In the genomic region with DNA sequence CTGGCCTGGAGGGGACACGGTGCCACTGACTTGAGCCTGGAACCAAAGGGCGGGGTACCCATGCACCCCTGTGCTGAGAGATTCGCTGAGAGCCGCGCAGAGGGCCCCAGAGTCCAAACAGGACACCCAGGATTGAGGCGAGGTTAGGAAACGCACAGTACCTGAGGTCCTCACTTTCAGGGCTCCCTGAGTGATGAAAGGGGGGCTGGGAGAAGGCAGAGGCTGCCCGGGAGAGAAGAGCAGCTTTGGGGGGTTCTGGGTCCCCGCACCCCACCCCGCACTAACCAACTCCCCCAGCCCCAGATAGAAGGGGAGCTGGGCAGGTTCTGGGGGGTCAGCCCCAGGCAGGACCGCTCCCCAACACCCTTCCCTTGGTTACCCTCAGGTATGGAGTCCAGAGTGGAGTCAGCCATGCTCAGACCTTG, we compare ENCODE assay signal across 8 cellular contexts. TPM values are rescaled to one million over a fixed set of nuclear protein-coding genes. Genes with fewer than 3 reads are reported as not detected.
DNase-seq lines count a peak whose midpoint lies in the region; ATAC-seq, FAIRE-seq and TF ChIP-seq lines count a peak whose summit lies in the region.

No MANE protein-coding gene starts in this region.

- no peak for FAIRE-seq in GM19239 (lab: Jason Lieb, UNC)

- DNase-seq in stimulated activated naive CD8-positive, alpha-beta T cell treated with anti-CD3 and anti-CD28 coated beads, Interleukin-15, Interleukin-2, amounts not matched to agents 100 U/mL and 50 U/mL, for 24 hours, result no peak
- no peak for DNase-seq in activated CD4-positive, alpha-beta memory T cell treated with anti-CD3 and anti-CD28 coated beads for 36 hours
- DNase-seq in left lung (no peak), endodermal cell (no peak), GM19239 (ENCODE audit: insufficient read length, low spot score) (no peak)
- no peak for DNase-seq in stimulated activated CD4-positive, alpha-beta T cell treated with anti-CD3 and anti-CD28 coated beads, Interleukin-2, amount 100 ng/mL, for 24 hours
- no peak for DNase-seq in activated CD4-positive, alpha-beta T cell treated with anti-CD3 and anti-CD28 coated beads, Interleukin-2, amount 50 U/mL, for 4 hours

- no peak for ATAC-seq in stimulated activated naive CD8-positive, alpha-beta T cell treated with anti-CD3 and anti-CD28 coated beads, Interleukin-15, Interleukin-2, amounts not matched to agents 100 U/mL and 50 U/mL, for 24 hours
- ATAC-seq in left lung, result no peak

- no peaks in the 10 kb centered on the region for H3K27me3 Mint-ChIP-seq in stimulated activated naive CD8-positive, alpha-beta T cell treated with anti-CD3 and anti-CD28 coated beads, Interleukin-15, Interleukin-2, amounts not matched to agents 100 ng/mL and 50 ng/mL, for 24 hours
- no peaks in the 10 kb centered on the region for H3K27me3 Mint-ChIP-seq in activated CD4-positive, alpha-beta memory T cell treated with anti-CD3 and anti-CD28 coated beads for 36 hours
- H3K27me3 Mint-ChIP-seq in endodermal cell (ENCODE audit: insufficient read depth), result no peaks in the 10 kb centered on the region

- no peak overlapping the region for H3K9ac ChIP-seq in endodermal cell (ENCODE audit: extremely low read depth, low read length, poor library complexity, severe bottlenecking)

- H3K27ac ChIP-seq in left lung (peak overlapping the region in 1 of 2 donors; percentile 82), endodermal cell (ENCODE audit: low read depth, low read length) (no peak overlapping the region)

- POLR2A ChIA-PET in activated CD4-positive, alpha-beta memory T cell treated with anti-CD3 and anti-CD28 coated beads for 36 hours (lab: Charles Lee), result interaction anchor here (0.6 kb wide), 2 partner anchors 13 to 162 kb away, joined by 3 read pairs; no protein-coding TSS in a partner anchor

- H3K9me3 ChIP-seq in left lung (no peaks in the 10 kb centered on the region), endodermal cell (ENCODE audit: control insufficient read depth, low read length) (no peaks in the 10 kb centered on the region)

- H3K4me1 Mint-ChIP-seq in stimulated activated naive CD8-positive, alpha-beta T cell treated with anti-CD3 and anti-CD28 coated beads, Interleukin-15, Interleukin-2, amounts not matched to agents 100 ng/mL and 50 ng/mL, for 24 hours (ENCODE audit: low read depth), result peaks cover 30% of the 10 kb centered on the region
- peaks cover 28% of the 10 kb centered on the region for H3K4me1 Mint-ChIP-seq in activated CD4-positive, alpha-beta memory T cell treated with anti-CD3 and anti-CD28 coated beads for 36 hours (ENCODE audit: low read depth)
- peaks cover 7% of the 10 kb centered on the region for H3K4me1 Mint-ChIP-seq in endodermal cell

- H3K27ac Mint-ChIP-seq in stimulated activated naive CD8-positive, alpha-beta T cell treated with anti-CD3 and anti-CD28 coated beads, Interleukin-15, Interleukin-2, amounts not matched to agents 100 ng/mL and 50 ng/mL, for 24 hours, result no peak overlapping the region
- no peak overlapping the region for H3K27ac Mint-ChIP-seq in activated CD4-positive, alpha-beta memory T cell treated with anti-CD3 and anti-CD28 coated beads for 36 hours
- H3K27ac Mint-ChIP-seq in endodermal cell, result no peak overlapping the region

- H3K36me3 ChIP-seq in left lung, result no peaks in the 10 kb centered on the region
- H3K36me3 ChIP-seq in endodermal cell (ENCODE audit: control insufficient read depth, insufficient read depth, low read length), result no peaks in the 10 kb centered on the region

- peaks cover 11 to 36% of the 10 kb centered on the region in 2 donors for H3K4me1 ChIP-seq in left lung
- peaks cover 3% of the 10 kb centered on the region for H3K4me1 ChIP-seq in endodermal cell (ENCODE audit: control insufficient read depth, insufficient read depth, low read length)

- WGBS in endodermal cell (ENCODE audit: insufficient coverage in 1 of 2, insufficient read length in 1 of 2), 2 experiments, result 90% methylated on average over 2 to 8 of the region's 11 CpGs

- TF ChIP-seq CTCF in left lung (IDR thresholded peaks at IDR 0.05), result no peak
- no peak for TF ChIP-seq CTCF in endodermal cell (conservative IDR thresholded peaks at IDR 0.05)

- H3K9me3 Mint-ChIP-seq in stimulated activated naive CD8-positive, alpha-beta T cell treated with anti-CD3 and anti-CD28 coated beads, Interleukin-15, Interleukin-2, amounts not matched to agents 100 ng/mL and 50 ng/mL, for 24 hours, result no peaks in the 10 kb centered on the region
- no peaks in the 10 kb centered on the region for H3K9me3 Mint-ChIP-seq in activated CD4-positive, alpha-beta memory T cell treated with anti-CD3 and anti-CD28 coated beads for 36 hours
- H3K9me3 Mint-ChIP-seq in endodermal cell, result no peaks in the 10 kb centered on the region

- H3K27me3 ChIP-seq in left lung (no peaks in the 10 kb centered on the region), endodermal cell (ENCODE audit: control insufficient read depth, insufficient read depth, low read length, poor library complexity, severe bottlenecking) (no peaks in the 10 kb centered on the region)

- CTCF ChIA-PET in activated CD4-positive, alpha-beta memory T cell treated with anti-CD3 and anti-CD28 coated beads for 36 hours (lab: Charles Lee), result interaction anchor here (0.8 to 4.0 kb wide), 15 partner anchors 9 to 170 kb away, joined by 3 to 28 read pairs (median 7); a partner anchor contains a TSS

- H3K4me3 ChIP-seq in left lung (peak overlapping the region; percentile 41 to 51), endodermal cell (ENCODE audit: low read length) (no peak overlapping the region)

- H3K4me3 Mint-ChIP-seq in stimulated activated naive CD8-positive, alpha-beta T cell treated with anti-CD3 and anti-CD28 coated beads, Interleukin-15, Interleukin-2, amounts not matched to agents 100 ng/mL and 50 ng/mL, for 24 hours, result peak overlapping the region; percentile 59
- H3K4me3 Mint-ChIP-seq in activated CD4-positive, alpha-beta memory T cell treated with anti-CD3 and anti-CD28 coated beads for 36 hours, result peak overlapping the region; percentile 46
- H3K4me3 Mint-ChIP-seq in endodermal cell, result no peak overlapping the region

- intact Hi-C loops in activated CD4-positive, alpha-beta memory T cell treated with anti-CD3 and anti-CD28 coated beads for 36 hours (cut with micrococcal nuclease), result loop anchor here (1.0 to 5.0 kb wide), 2 partner anchors 68 to 253 kb away; a partner anchor contains a TSS
- intact Hi-C loops in left lung (cut with DNase I), result no loop called here

- H3K36me3 Mint-ChIP-seq in stimulated activated naive CD8-positive, alpha-beta T cell treated with anti-CD3 and anti-CD28 coated beads, Interleukin-15, Interleukin-2, amounts not matched to agents 100 ng/mL and 50 ng/mL, for 24 hours (ENCODE audit: low read depth), result no peaks in the 10 kb centered on the region
- H3K36me3 Mint-ChIP-seq in activated CD4-positive, alpha-beta memory T cell treated with anti-CD3 and anti-CD28 coated beads for 36 hours, result no peaks in the 10 kb centered on the region
- H3K36me3 Mint-ChIP-seq in endodermal cell (ENCODE audit: low read depth), result no peaks in the 10 kb centered on the region

RNA-seq across cellular contexts. Expression of a gene that starts 14.5 kb away (rescaled TPM):
- 10 to 100 TPM; 15.2 to 17.5 TPM for total RNA-seq in activated CD4-positive, alpha-beta memory T cell treated with anti-CD3 and anti-CD28 coated beads for 36 hours
- total RNA-seq in left lung (10 to 100 TPM; 19.5 to 32.3 TPM), endodermal cell (10 to 100 TPM; 32.7 to 38.9 TPM)
- polyA plus RNA-seq in endodermal cell (2013, experiment 1 of 2), result 28.5 TPM
- 27.2 TPM for polyA plus RNA-seq in endodermal cell (2013, experiment 2 of 2)
